37 cellular contexts compared by ENCODE assay signal in the genomic region with DNA sequence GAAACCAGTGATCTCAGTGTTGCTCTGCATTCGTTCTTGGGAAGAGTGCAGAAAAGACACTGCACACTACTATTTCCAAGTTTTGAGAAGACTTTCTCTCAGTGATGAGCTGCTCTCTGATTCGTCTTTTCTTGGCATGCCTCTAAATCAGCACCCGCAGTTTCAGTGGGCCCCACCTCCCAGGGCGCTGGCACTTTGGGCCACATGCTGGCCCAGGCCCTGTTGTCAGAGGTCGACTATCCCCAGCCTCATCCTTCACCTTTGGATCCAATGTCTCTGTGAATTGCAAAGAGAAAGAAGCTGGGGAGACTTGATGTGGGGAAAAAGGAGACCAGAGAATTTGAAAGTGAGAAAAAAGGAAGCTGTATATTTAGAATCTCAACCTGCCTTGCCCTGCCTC.
"Had no signal": no experiment of that assay in that cellular context is flagged by ENCODE, and none has a peak within 500 bp of the region (broad histone marks: within the 10 kb centered on the region; RNA-seq: fewer than 3 reads in every experiment).

No MANE protein-coding gene starts in this region.

- H3K4me3 Mint-ChIP-seq: activated CD8-positive, alpha-beta T cell treated with anti-CD3 and anti-CD28 coated beads for 36 hours; activated naive CD8-positive, alpha-beta T cell treated with anti-CD3 and anti-CD28 coated beads for 36 hours; activated T-cell treated with anti-CD3 and anti-CD28 coated beads, Interleukin-2, amount 50 U/mL, for 72 hours; activated T-helper 17 cell treated with anti-CD3 and anti-CD28 coated beads, Interleukin-2, amount 50 U/mL, for 72 hours; T-helper 1 cell treated with Interleukin-12 subunit alpha and Interleukin-12 subunit beta and Interleukin-4 antibody, amounts not matched to agents 30 μg/mL and 1 μg/mL, for 36 hours; T-helper 2 cell treated with Interferon-gamma antibody and Interleukin-4, amounts not matched to agents 5 μg/mL and 100 μg/mL, for 36 hours had no signal

- H3K9ac ChIP-seq: SK-N-SH had no signal

- H3K27me3 Mint-ChIP-seq: activated CD8-positive, alpha-beta T cell treated with anti-CD3 and anti-CD28 coated beads for 36 hours; activated naive CD8-positive, alpha-beta T cell treated with anti-CD3 and anti-CD28 coated beads for 36 hours; activated T-helper 17 cell treated with anti-CD3 and anti-CD28 coated beads, Interleukin-2, amount 50 U/mL, for 72 hours had no signal

- ATAC-seq: activated CD8-positive, alpha-beta T cell treated with anti-CD3 and anti-CD28 coated beads for 36 hours; activated T-cell treated with anti-CD3 and anti-CD28 coated beads, Interleukin-2, amount 50 U/mL, for 72 hours; activated T-helper 17 cell treated with anti-CD3 and anti-CD28 coated beads, Interleukin-2, amount 50 U/mL, for 72 hours; PC-3 had no signal

- H3K4me2 ChIP-seq: SK-N-SH had no signal

- H3K36me3 Mint-ChIP-seq: activated naive CD8-positive, alpha-beta T cell treated with anti-CD3 and anti-CD28 coated beads for 36 hours had no signal

- H3K4me1 Mint-ChIP-seq: activated naive CD8-positive, alpha-beta T cell treated with anti-CD3 and anti-CD28 coated beads for 36 hours; activated T-helper 17 cell treated with anti-CD3 and anti-CD28 coated beads, Interleukin-2, amount 50 U/mL, for 72 hours had no signal

- H3K36me3 ChIP-seq: brain microvascular endothelial cell, Peyer's patch, SJSA1 had no signal

- H3K27ac ChIP-seq: brain microvascular endothelial cell, Peyer's patch, SJSA1, VCaP had no signal

- H3K27ac Mint-ChIP-seq: activated CD8-positive, alpha-beta T cell treated with anti-CD3 and anti-CD28 coated beads for 36 hours; activated naive CD8-positive, alpha-beta T cell treated with anti-CD3 and anti-CD28 coated beads for 36 hours; activated T-cell treated with anti-CD3 and anti-CD28 coated beads, Interleukin-2, amount 50 U/mL, for 72 hours; activated T-helper 17 cell treated with anti-CD3 and anti-CD28 coated beads, Interleukin-2, amount 50 U/mL, for 72 hours; T-helper 1 cell treated with Interleukin-12 subunit alpha and Interleukin-12 subunit beta and Interleukin-4 antibody, amounts not matched to agents 30 μg/mL and 1 μg/mL, for 36 hours; T-helper 2 cell treated with Interferon-gamma antibody and Interleukin-4, amounts not matched to agents 5 μg/mL and 100 μg/mL, for 36 hours had no signal

- H3K4me1 ChIP-seq: Peyer's patch had no signal

- H3K9me3 Mint-ChIP-seq: activated naive CD8-positive, alpha-beta T cell treated with anti-CD3 and anti-CD28 coated beads for 36 hours; activated T-cell treated with anti-CD3 and anti-CD28 coated beads, Interleukin-2, amount 50 U/mL, for 72 hours; activated T-helper 17 cell treated with anti-CD3 and anti-CD28 coated beads, Interleukin-2, amount 50 U/mL, for 72 hours; T-helper 1 cell treated with Interleukin-12 subunit alpha and Interleukin-12 subunit beta and Interleukin-4 antibody, amounts not matched to agents 30 μg/mL and 1 μg/mL, for 36 hours; T-helper 2 cell treated with Interferon-gamma antibody and Interleukin-4, amounts not matched to agents 5 μg/mL and 100 μg/mL, for 36 hours had no signal

- H3K27me3 ChIP-seq: brain microvascular endothelial cell, Peyer's patch, SJSA1 had no signal

- DNase-seq: activated CD4-positive, alpha-beta T cell treated with anti-CD3 and anti-CD28 coated beads for 1 hour; activated CD4-positive, alpha-beta T cell treated with anti-CD3 and anti-CD28 coated beads for 48 hours; activated CD4-positive, CD25-positive, alpha-beta regulatory T cell; activated CD8-positive, alpha-beta T cell treated with anti-CD3 and anti-CD28 coated beads for 36 hours; activated effector memory CD4-positive, alpha-beta T cell treated with anti-CD3 and anti-CD28 coated beads, Interleukin-2, amount 50 U/mL, for 16 hours; activated naive CD4-positive, alpha-beta T cell; activated naive CD4-positive, alpha-beta T cell treated with anti-CD3 and anti-CD28 coated beads, Interleukin-2, amount 50 U/mL, for 16 hours; activated naive CD8-positive, alpha-beta T cell treated with anti-CD3 and anti-CD28 coated beads for 36 hours; activated T-cell treated with anti-CD3 and anti-CD28 coated beads, Interleukin-2, amount 50 U/mL, for 1 hour; activated T-cell treated with anti-CD3 and anti-CD28 coated beads, Interleukin-2, amount 50 U/mL, for 72 hours; amniotic stem cell; aorta; brain microvascular endothelial cell; central memory CD4-positive, alpha-beta T cell; KG1; NCI-H1048; NCI-H1105 treated with DMSO at 0.1 percent for 48 hours; NCI-H1436 treated with DMSO at 0.1 percent for 48 hours; NCI-H187; NCI-H2029 treated with DMSO at 0.1 percent for 48 hours; NCI-H2107; NCI-H2171; NCI-H2227 treated with DMSO at 0.1 percent for 48 hours; NCI-H446 treated with DMSO at 0.1 percent for 48 hours; NCI-H524; NCI-H69; NCI-H82; PC-3; Peyer's patch; RPMI8226; SHP77 treated with DMSO at 0.1 percent for 48 hours; SK-N-SH had no signal

- H3K4me3 ChIP-seq: Peyer's patch, SJSA1 had no signal
